ENCODE assay signal across 1 cellular context in genomic region chr4:145732416-145732815, GRCh38.
TF ChIP-seq lines count a peak whose summit lies in the region.

No MANE protein-coding gene starts in this region.

TF ChIP-seq in HEK293, 187 proteins besides CTCF, POLR2A, EP300 and RAD21 (continued from another document):
- no peak for TF ChIP-seq PRDM6 (tag by site-specific recombination; IDR thresholded peaks at IDR 0.05)
